10 cellular contexts compared by ENCODE assay signal in genomic region chr1:150559627-150560010, GRCh38. TPM values are rescaled to one million over a fixed set of nuclear protein-coding genes. Genes with fewer than 3 reads are reported as not detected.
DNase-seq lines count a peak whose midpoint lies in the region; ATAC-seq and TF ChIP-seq lines count a peak whose summit lies in the region.
"Had no signal": no experiment of that assay in that cellular context is flagged by ENCODE, and none has a peak within 500 bp of the region (broad histone marks: within the 10 kb centered on the region; RNA-seq: fewer than 3 reads in every experiment).

No MANE protein-coding gene starts in this region.

- H2AFZ ChIP-seq in Karpas-422 (ENCODE audit: low read length), result no peak overlapping the region

- no peaks in the 10 kb centered on the region for H3K79me2 ChIP-seq in Karpas-422 (ENCODE audit: low read length)

- intact Hi-C loops in right lobe of liver (cut with DNase I), result loop anchor here in 1 of 2 donors (5.0 kb wide), 1 partner anchor 58 kb away; no protein-coding TSS in a partner anchor

- ATAC-seq in activated naive CD8-positive, alpha-beta T cell treated with anti-CD3 and anti-CD28 coated beads, Interleukin-2, amount 50 U/mL, for 24 hours, result no peak
- no peak for ATAC-seq in right lobe of liver
- ATAC-seq in stimulated activated memory B cell treated with anti-CD40 and anti-IgM and Interleukin-4, amounts not matched to agents 10 μg/mL and 1 μg/mL and 100 μg/mL, for 72 hours, result no peak
- no peak for ATAC-seq in stimulated activated naive CD8-positive, alpha-beta T cell treated with anti-CD3 and anti-CD28 coated beads, Interleukin-15, amount 100 ng/mL, for 72 hours
- ATAC-seq in GM18870 (IDR thresholded peaks at IDR 0.05; ENCODE audit: unreplicated experiment), result no peak

- H3K9ac ChIP-seq in Karpas-422 (ENCODE audit: low read length), result peak overlapping the region; percentile 83; the same call in 1 of the 2 replicates

- no peak overlapping the region for H3K4me3 ChIP-seq in Karpas-422 (ENCODE audit: low read length)
- H3K4me3 ChIP-seq in right lobe of liver, result no peak overlapping the region

- H4K20me1 ChIP-seq in Karpas-422 (ENCODE audit: insufficient read depth, low read depth, low read length), result 0 out of 2 replicates have a peak, but pooled peaks cover 4% of the 10 kb centered on the region

- H3K4me3 Mint-ChIP-seq in activated naive CD8-positive, alpha-beta T cell treated with anti-CD3 and anti-CD28 coated beads, Interleukin-2, amount 50 U/mL, for 24 hours, result no peak overlapping the region
- H3K4me3 Mint-ChIP-seq in stimulated activated memory B cell treated with anti-CD40 and anti-IgM and Interleukin-4, amounts not matched to agents 10 μg/mL and 1 μg/mL and 100 μg/mL, for 72 hours, result no peak overlapping the region
- H3K4me3 Mint-ChIP-seq in stimulated activated naive CD8-positive, alpha-beta T cell treated with anti-CD3 and anti-CD28 coated beads, Interleukin-15, amount 100 ng/mL, for 72 hours, result no peak overlapping the region

- H3K9me3 Mint-ChIP-seq in activated naive CD8-positive, alpha-beta T cell treated with anti-CD3 and anti-CD28 coated beads, Interleukin-2, amount 50 U/mL, for 24 hours, result no peaks in the 10 kb centered on the region
- H3K9me3 Mint-ChIP-seq in stimulated activated memory B cell treated with anti-CD40 and anti-IgM and Interleukin-4, amounts not matched to agents 10 μg/mL and 1 μg/mL and 100 μg/mL, for 72 hours, result no peaks in the 10 kb centered on the region
- H3K9me3 Mint-ChIP-seq in stimulated activated naive CD8-positive, alpha-beta T cell treated with anti-CD3 and anti-CD28 coated beads, Interleukin-15, amount 100 ng/mL, for 72 hours, result no peaks in the 10 kb centered on the region

- H3K9me2 ChIP-seq in Karpas-422 (replicated peaks; ENCODE audit: insufficient read depth, low read length), result no peaks in the 10 kb centered on the region

- H3K4me1 ChIP-seq in Karpas-422 (ENCODE audit: low read length) (peaks cover 50% of the 10 kb centered on the region), right lobe of liver (peaks cover 0 to 44% (median 20%) of the 10 kb centered on the region in 4 donors)

- H3K36me3 ChIP-seq in Karpas-422 (ENCODE audit: insufficient read depth, low read length) (no peaks in the 10 kb centered on the region), right lobe of liver (peaks cover 0 to 10% (median 0%) of the 10 kb centered on the region in 4 donors)

- in situ Hi-C loops in GM13977 (cut with MboI; ENCODE audit: low pct_unique_long_range_greater_than_20kb, low sequenced_read_pairs, unreplicated experiment), result loop anchor here (10.0 kb wide), 1 partner anchor 55 kb away; no protein-coding TSS in a partner anchor

- WGBS in right lobe of liver (ENCODE audit: insufficient coverage, low coverage, low lambda C conversion rate, missing lambda C conversion rate), result no CpG with 5 or more reads among the region's 10 CpGs

- H3K27me3 ChIP-seq in Karpas-422 (ENCODE audit: low read length) (no peaks in the 10 kb centered on the region), right lobe of liver (no peaks in the 10 kb centered on the region)

- no peak for DNase-seq in Karpas-422
- DNase-seq in activated naive CD8-positive, alpha-beta T cell treated with anti-CD3 and anti-CD28 coated beads, Interleukin-2, amount 50 U/mL, for 24 hours, result no peak
- DNase-seq in right lobe of liver, result peak in 1 of 3 donors; percentile 64
- no peak for DNase-seq in stimulated activated naive CD8-positive, alpha-beta T cell treated with anti-CD3 and anti-CD28 coated beads, Interleukin-15, amount 100 ng/mL, for 72 hours
- no peak for DNase-seq in NCI-H345 treated with DMSO at 0.1 percent for 48 hours (lab: John Stamatoyannopoulos, UW; ENCODE audit: unreplicated experiment)
- no peak for DNase-seq in GM13977 (ENCODE audit: low spot score)

- H3K27me3 Mint-ChIP-seq in activated naive CD8-positive, alpha-beta T cell treated with anti-CD3 and anti-CD28 coated beads, Interleukin-2, amount 50 U/mL, for 24 hours, result no peaks in the 10 kb centered on the region
- H3K27me3 Mint-ChIP-seq in stimulated activated memory B cell treated with anti-CD40 and anti-IgM and Interleukin-4, amounts not matched to agents 10 μg/mL and 1 μg/mL and 100 μg/mL, for 72 hours, result no peaks in the 10 kb centered on the region
- H3K27me3 Mint-ChIP-seq in stimulated activated naive CD8-positive, alpha-beta T cell treated with anti-CD3 and anti-CD28 coated beads, Interleukin-15, amount 100 ng/mL, for 72 hours, result no peaks in the 10 kb centered on the region

- H3K4me2 ChIP-seq in Karpas-422 (ENCODE audit: low read depth, low read length, poor library complexity, severe bottlenecking), result no peak overlapping the region

- H3K27ac ChIP-seq in Karpas-422 (ENCODE audit: low read length) (no peak overlapping the region), right lobe of liver (peak overlapping the region in 2 of 3 donors; percentile 21 to 54)

- H3K9me3 ChIP-seq in Karpas-422 (ENCODE audit: low read length) (no peaks in the 10 kb centered on the region), right lobe of liver (no peaks in the 10 kb centered on the region)

- H3K27ac Mint-ChIP-seq in activated naive CD8-positive, alpha-beta T cell treated with anti-CD3 and anti-CD28 coated beads, Interleukin-2, amount 50 U/mL, for 24 hours, result peak overlapping the region; percentile 68
- peak overlapping the region; percentile 97 for H3K27ac Mint-ChIP-seq in stimulated activated memory B cell treated with anti-CD40 and anti-IgM and Interleukin-4, amounts not matched to agents 10 μg/mL and 1 μg/mL and 100 μg/mL, for 72 hours
- H3K27ac Mint-ChIP-seq in stimulated activated naive CD8-positive, alpha-beta T cell treated with anti-CD3 and anti-CD28 coated beads, Interleukin-15, amount 100 ng/mL, for 72 hours, result no peak overlapping the region

- no peak for TF ChIP-seq POLR2A in right lobe of liver (IDR thresholded peaks at IDR 0.05)

- TF ChIP-seq CTCF in right lobe of liver (IDR thresholded peaks at IDR 0.05) (no peak), GM13977 (IDR thresholded peaks at IDR 0.05; ENCODE audit: extremely low read depth, insufficient read depth, missing control alignments) (no peak)

- peaks cover 39% of the 10 kb centered on the region for H3K4me1 Mint-ChIP-seq in activated naive CD8-positive, alpha-beta T cell treated with anti-CD3 and anti-CD28 coated beads, Interleukin-2, amount 50 U/mL, for 24 hours
- peaks cover 49% of the 10 kb centered on the region for H3K4me1 Mint-ChIP-seq in stimulated activated memory B cell treated with anti-CD40 and anti-IgM and Interleukin-4, amounts not matched to agents 10 μg/mL and 1 μg/mL and 100 μg/mL, for 72 hours
- H3K4me1 Mint-ChIP-seq in stimulated activated naive CD8-positive, alpha-beta T cell treated with anti-CD3 and anti-CD28 coated beads, Interleukin-15, amount 100 ng/mL, for 72 hours, result peaks cover 60% of the 10 kb centered on the region

- no peaks in the 10 kb centered on the region for H3K36me3 Mint-ChIP-seq in activated naive CD8-positive, alpha-beta T cell treated with anti-CD3 and anti-CD28 coated beads, Interleukin-2, amount 50 U/mL, for 24 hours (ENCODE audit: low read depth)
- no peaks in the 10 kb centered on the region for H3K36me3 Mint-ChIP-seq in stimulated activated memory B cell treated with anti-CD40 and anti-IgM and Interleukin-4, amounts not matched to agents 10 μg/mL and 1 μg/mL and 100 μg/mL, for 72 hours

RNA-seq across cellular contexts. Expression of gene ADAMTSL4, which starts 10.4 kb away (rescaled TPM):
- total RNA-seq in Karpas-422 (2014; rRNA removed; shearing (Covaris generic); ENCODE audit: low replicate concordance), result not detected in 2 replicates
- 10 to 100 TPM; 20.5 to 35.2 (median 31.5) TPM for total RNA-seq in right lobe of liver
- total RNA-seq: activated CD8-positive, alpha-beta memory T cell treated with anti-CD3 and anti-CD28 coated beads for 36 hours had no signal

RNA-seq across cellular contexts. Expression of gene MCL1, which starts 19.8 kb away (rescaled TPM):
- 141 and 150 TPM in 2 replicates for total RNA-seq in Karpas-422 (2014; rRNA removed; shearing (Covaris generic); ENCODE audit: low replicate concordance)
- 100 to 1,000 TPM in 5 of 6 experiments, 10 to 100 TPM in 1; 83.6 to 266 (median 158) TPM for total RNA-seq in right lobe of liver

RNA-seq across cellular contexts. Expression of gene FALEC, which starts 44.1 kb away (rescaled TPM):
- total RNA-seq in Karpas-422 (2014; rRNA removed; shearing (Covaris generic); ENCODE audit: low replicate concordance), result 0.54 TPM in 1 of 2 replicates, not detected in the other
- not detected for total RNA-seq in right lobe of liver
- total RNA-seq: mesenteric fat pad had no signal

RNA-seq across cellular contexts. Expression of gene ECM1, which starts 51.7 kb away (rescaled TPM):
- 2.2 and 7.2 TPM in 2 replicates for total RNA-seq in Karpas-422 (2014; rRNA removed; shearing (Covaris generic); ENCODE audit: low replicate concordance)
- total RNA-seq in right lobe of liver, result 10 to 100 TPM in 5 of 6 experiments, 1 to 10 TPM in 1; 8.8 to 26.7 (median 14.9) TPM

Comparison
In these comparisons a context has a peak if more than half of its experiments do, and no peak if none do; other contexts are left out.
1. H3K27ac Mint-ChIP-seq: peak in activated naive CD8-positive, alpha-beta T cell treated with anti-CD3 and anti-CD28 coated beads, Interleukin-2, amount 50 U/mL, for 24 hours (single experiment) and stimulated activated memory B cell treated with anti-CD40 and anti-IgM and Interleukin-4, amounts not matched to agents 10 μg/mL and 1 μg/mL and 100 μg/mL, for 72 hours (single experiment); none in stimulated activated naive CD8-positive, alpha-beta T cell treated with anti-CD3 and anti-CD28 coated beads, Interleukin-15, amount 100 ng/mL, for 72 hours (0 of 2).
2. RNA of gene ADAMTSL4, which starts 10.4 kb away (total RNA-seq): 20.5 to 35.2 TPM in right lobe of liver; not detected in Karpas-422; every median in the first group is over 10 times any median in the second.